Comparison of ENCODE assay signal across 10 cellular contexts in genomic region chr7:51104278-51104677, GRCh38.
"Had no signal": no experiment of that assay in that cellular context is flagged by ENCODE, and none has a peak within 500 bp of the region (broad histone marks: within the 10 kb centered on the region; RNA-seq: fewer than 3 reads in every experiment).

No MANE protein-coding gene starts in this region.

- H3K27ac ChIP-seq: GM23248, HL-60, KMS-11 had no signal

- DNase-seq: GM23248, GOT3, H9, HCEC 1CT, HFFc6, IMR-90, KBM-7 had no signal

- H3K9ac ChIP-seq: GM23248, KMS-11 had no signal

- H2AFZ ChIP-seq: GM23248 had no signal

- H3K4me2 ChIP-seq: KMS-11 had no signal

- H3K4me3 Mint-ChIP-seq: H9, HFFc6 had no signal

- H3K27ac Mint-ChIP-seq: H9, HFFc6 had no signal

- FAIRE-seq: H54 had no signal

- H3K9me3 Mint-ChIP-seq: H9, HFFc6 had no signal

- H3K4me3 ChIP-seq: GM23248 had no signal
